1 cellular context compared by ENCODE assay signal in the genomic region with DNA sequence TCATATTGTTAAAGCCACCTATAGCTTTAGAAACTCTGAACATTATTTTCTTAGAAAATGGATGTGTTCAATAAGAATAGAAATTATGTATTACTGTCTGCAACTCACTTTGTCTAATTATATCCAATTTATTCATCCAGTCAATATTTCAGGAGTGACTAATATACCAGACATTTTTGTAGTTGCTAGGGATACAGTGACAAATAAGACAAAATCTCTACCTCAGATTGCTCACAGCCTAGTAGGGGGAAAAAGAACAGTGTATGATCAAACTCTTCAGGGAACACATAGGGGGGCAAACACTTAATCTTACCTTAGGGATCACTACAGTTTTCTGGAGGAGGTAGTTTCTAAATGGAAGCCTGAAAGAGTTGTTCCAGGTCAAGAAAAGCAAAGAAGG.
TF ChIP-seq lines count a peak whose summit lies in the region.

No MANE protein-coding gene starts in this region.

TF ChIP-seq in HCT116, 20 proteins besides CTCF, POLR2A, EP300 and RAD21:
- TF ChIP-seq ZBTB33 (IDR thresholded peaks at IDR 0.05; ENCODE audit: extremely low read depth, insufficient replicate concordance, low read length): no peak
- TF ChIP-seq, protein P1, sequence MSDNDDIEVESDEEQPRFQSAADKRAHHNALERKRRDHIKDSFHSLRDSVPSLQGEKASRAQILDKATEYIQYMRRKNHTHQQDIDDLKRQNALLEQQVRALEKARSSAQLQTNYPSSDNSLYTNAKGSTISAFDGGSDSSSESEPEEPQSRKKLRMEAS (IDR thresholded peaks at IDR 0.05): no peak
- TF ChIP-seq, protein P2, sequence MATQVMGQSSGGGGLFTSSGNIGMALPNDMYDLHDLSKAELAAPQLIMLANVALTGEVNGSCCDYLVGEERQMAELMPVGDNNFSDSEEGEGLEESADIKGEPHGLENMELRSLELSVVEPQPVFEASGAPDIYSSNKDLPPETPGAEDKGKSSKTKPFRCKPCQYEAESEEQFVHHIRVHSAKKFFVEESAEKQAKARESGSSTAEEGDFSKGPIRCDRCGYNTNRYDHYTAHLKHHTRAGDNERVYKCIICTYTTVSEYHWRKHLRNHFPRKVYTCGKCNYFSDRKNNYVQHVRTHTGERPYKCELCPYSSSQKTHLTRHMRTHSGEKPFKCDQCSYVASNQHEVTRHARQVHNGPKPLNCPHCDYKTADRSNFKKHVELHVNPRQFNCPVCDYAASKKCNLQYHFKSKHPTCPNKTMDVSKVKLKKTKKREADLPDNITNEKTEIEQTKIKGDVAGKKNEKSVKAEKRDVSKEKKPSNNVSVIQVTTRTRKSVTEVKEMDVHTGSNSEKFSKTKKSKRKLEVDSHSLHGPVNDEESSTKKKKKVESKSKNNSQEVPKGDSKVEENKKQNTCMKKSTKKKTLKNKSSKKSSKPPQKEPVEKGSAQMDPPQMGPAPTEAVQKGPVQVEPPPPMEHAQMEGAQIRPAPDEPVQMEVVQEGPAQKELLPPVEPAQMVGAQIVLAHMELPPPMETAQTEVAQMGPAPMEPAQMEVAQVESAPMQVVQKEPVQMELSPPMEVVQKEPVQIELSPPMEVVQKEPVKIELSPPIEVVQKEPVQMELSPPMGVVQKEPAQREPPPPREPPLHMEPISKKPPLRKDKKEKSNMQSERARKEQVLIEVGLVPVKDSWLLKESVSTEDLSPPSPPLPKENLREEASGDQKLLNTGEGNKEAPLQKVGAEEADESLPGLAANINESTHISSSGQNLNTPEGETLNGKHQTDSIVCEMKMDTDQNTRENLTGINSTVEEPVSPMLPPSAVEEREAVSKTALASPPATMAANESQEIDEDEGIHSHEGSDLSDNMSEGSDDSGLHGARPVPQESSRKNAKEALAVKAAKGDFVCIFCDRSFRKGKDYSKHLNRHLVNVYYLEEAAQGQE (IDR thresholded peaks at IDR 0.05; ENCODE audit: low read depth): no peak
- TF ChIP-seq ZNF274 (IDR thresholded peaks at IDR 0.05; ENCODE audit: low read depth, low read length): no peak
- TF ChIP-seq EZH2phosphoT487 (IDR thresholded peaks at IDR 0.05; ENCODE audit: borderline replicate concordance): no peak
- no peak for TF ChIP-seq ZFX (IDR thresholded peaks at IDR 0.05)
- no peak for TF ChIP-seq FOSL1 (IDR thresholded peaks at IDR 0.05; ENCODE audit: low read depth)
- no peak for TF ChIP-seq SIN3A (IDR thresholded peaks at IDR 0.05; ENCODE audit: low read depth)
- TF ChIP-seq JUND (IDR thresholded peaks at IDR 0.05): no peak
- TF ChIP-seq SRF (IDR thresholded peaks at IDR 0.05; ENCODE audit: low read depth): no peak
- TF ChIP-seq CBX3 (IDR thresholded peaks at IDR 0.05; ENCODE audit: low read depth): no peak
- TF ChIP-seq TCF7L2 (IDR thresholded peaks at IDR 0.05; ENCODE audit: borderline replicate concordance, extremely low read depth, insufficient read depth, insufficient read length): no peak
- TF ChIP-seq EZH2 (IDR thresholded peaks at IDR 0.05): no peak
- no peak for TF ChIP-seq EGR1 (IDR thresholded peaks at IDR 0.05; ENCODE audit: low read depth)
- TF ChIP-seq CEBPB (IDR thresholded peaks at IDR 0.05; ENCODE audit: low read depth): no peak
- no peak for TF ChIP-seq YY1 (IDR thresholded peaks at IDR 0.05; ENCODE audit: extremely low read depth, insufficient replicate concordance, low read depth, low read length)
- TF ChIP-seq POLR2AphosphoS5 (IDR thresholded peaks at IDR 0.05; ENCODE audit: low read depth, low read length): no peak
- TF ChIP-seq SP1 (IDR thresholded peaks at IDR 0.05; ENCODE audit: low read depth): no peak
- TF ChIP-seq, protein P3, sequence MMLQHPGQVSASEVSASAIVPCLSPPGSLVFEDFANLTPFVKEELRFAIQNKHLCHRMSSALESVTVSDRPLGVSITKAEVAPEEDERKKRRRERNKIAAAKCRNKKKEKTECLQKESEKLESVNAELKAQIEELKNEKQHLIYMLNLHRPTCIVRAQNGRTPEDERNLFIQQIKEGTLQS (IDR thresholded peaks at IDR 0.05): no peak
- TF ChIP-seq ELF1 (IDR thresholded peaks at IDR 0.05; ENCODE audit: borderline replicate concordance, low read depth): no peak
